ENCODE assay signal across 8 cellular contexts in genomic region chr2:113755690-113756063, GRCh38. TPM values are rescaled to one million over a fixed set of nuclear protein-coding genes. Genes with fewer than 3 reads are reported as not detected.
A peak's percentile ranks its signal among the peaks of the same experiment; 100 is the strongest.
DNase-seq lines count a peak whose midpoint lies in the region; ATAC-seq and TF ChIP-seq lines count a peak whose summit lies in the region.

No MANE protein-coding gene starts in this region.

- peak overlapping the region; percentile 86 for H3K9ac ChIP-seq in skeletal muscle satellite cell (ENCODE audit: low read depth, low read length)

- intact Hi-C loops in Calu3 (cut with micrococcal nuclease; ENCODE audit: unreplicated experiment) = loop anchor here (2.0 to 10.0 kb wide), 4 partner anchors 37 to 799 kb away; no protein-coding TSS in a partner anchor

- H3K27me3 ChIP-seq in hepatocyte (no peaks in the 10 kb centered on the region), skeletal muscle satellite cell (ENCODE audit: control insufficient read depth, insufficient read depth, low read length) (no peaks in the 10 kb centered on the region)

- H4K20me1 ChIP-seq in hepatocyte (ENCODE audit: insufficient read depth, poor library complexity, severe bottlenecking) = peaks cover 9% of the 10 kb centered on the region

- no peaks in the 10 kb centered on the region for H3K27me3 Mint-ChIP-seq in Calu3 (ENCODE audit: unreplicated experiment)
- H3K27me3 Mint-ChIP-seq in activated T-cell treated with anti-CD3 and anti-CD28 coated beads, Interleukin-2, amount 50 U/mL, for 72 hours (ENCODE audit: low read depth) = no peaks in the 10 kb centered on the region

- peaks cover 53% of the 10 kb centered on the region for H3K79me2 ChIP-seq in hepatocyte

- H3K27ac ChIP-seq in hepatocyte = peak overlapping the region; percentile 97

- CTCF ChIA-PET in Calu3 (lab: Charles Lee) = interaction anchor here (1.5 kb wide), 1 partner anchor 222 kb away, joined by 4 read pairs; no protein-coding TSS in a partner anchor

- H3K9me3 ChIP-seq in hepatocyte (ENCODE audit: low read depth) = no peaks in the 10 kb centered on the region
- H3K9me3 ChIP-seq in skeletal muscle satellite cell (replicated peaks; ENCODE audit: low read length) = no peaks in the 10 kb centered on the region

- H3K27ac Mint-ChIP-seq in Calu3 (ENCODE audit: unreplicated experiment) = peak overlapping the region; percentile 67
- peak overlapping the region; percentile 63 for H3K27ac Mint-ChIP-seq in activated T-cell treated with anti-CD3 and anti-CD28 coated beads, Interleukin-2, amount 50 U/mL, for 72 hours

- H2AFZ ChIP-seq in hepatocyte = peak overlapping the region; percentile 65

- H3K36me3 Mint-ChIP-seq in Calu3 (ENCODE audit: insufficient read depth, unreplicated experiment) = peaks cover 44% of the 10 kb centered on the region
- H3K36me3 Mint-ChIP-seq in activated T-cell treated with anti-CD3 and anti-CD28 coated beads, Interleukin-2, amount 50 U/mL, for 72 hours (ENCODE audit: insufficient read depth in 2 of 2) = peaks cover 2 to 16% of the 10 kb centered on the region in 2 donors

- H3K4me1 Mint-ChIP-seq in Calu3 (ENCODE audit: low read depth, unreplicated experiment) = peaks cover 11% of the 10 kb centered on the region
- peaks cover 29% of the 10 kb centered on the region for H3K4me1 Mint-ChIP-seq in activated T-cell treated with anti-CD3 and anti-CD28 coated beads, Interleukin-2, amount 50 U/mL, for 72 hours (ENCODE audit: low read depth)

- H3K4me1 ChIP-seq in hepatocyte (ENCODE audit: insufficient read depth) = peaks cover 12% of the 10 kb centered on the region
- H3K4me1 ChIP-seq in skeletal muscle satellite cell (ENCODE audit: control insufficient read depth, insufficient read depth, low read length) = peaks cover 21% of the 10 kb centered on the region

- TF ChIP-seq CTCF in Calu3 (IDR thresholded peaks at IDR 0.05; ENCODE audit: unreplicated experiment) = no peak
- no peak for TF ChIP-seq CTCF in hepatocyte (IDR thresholded peaks at IDR 0.05; ENCODE audit: poor library complexity)

- BruUV-seq in Calu3 (replicated peaks; lab: Mats Ljungman, UMichigan) = no TSS peak

- DNase-seq in Calu3 (no peak), HS-5 (ENCODE audit: low read depth) (peak; percentile 32), hepatocyte (ENCODE audit: low spot score) (peak; percentile 13), iPS-NIHi11 (ENCODE audit: low spot score) (no peak), epidermal melanocyte (ENCODE audit: insufficient read length, low spot score) (no peak)
- DNase-seq in activated T-cell treated with anti-CD3 and anti-CD28 coated beads, Interleukin-2, amount 50 U/mL, for 72 hours = no peak
- DNase-seq in activated CD8-positive, alpha-beta memory T cell treated with anti-CD3 and anti-CD28 coated beads, Interleukin-2, amount 50 U/mL, for 48 hours = no peak

- WGBS in hepatocyte (ENCODE audit: low lambda C conversion rate, missing lambda C conversion rate) = 1% methylated on average over 9 of the region's 9 CpGs

- H3K4me2 ChIP-seq in hepatocyte (peak overlapping the region; percentile 86), skeletal muscle satellite cell (ENCODE audit: low read length) (peak overlapping the region; percentile 82)

- H3K9me2 ChIP-seq in hepatocyte (replicated peaks; ENCODE audit: insufficient read depth) = no peaks in the 10 kb centered on the region

- H3K4me3 ChIP-seq in hepatocyte = peak overlapping the region; percentile 84
- peak overlapping the region; percentile 98 for H3K4me3 ChIP-seq in skeletal muscle satellite cell (ENCODE audit: low read length)

- H3K4me3 Mint-ChIP-seq in Calu3 (ENCODE audit: low read depth, unreplicated experiment) = peak overlapping the region; percentile 79
- peak overlapping the region; percentile 85 to 98 for H3K4me3 Mint-ChIP-seq in activated T-cell treated with anti-CD3 and anti-CD28 coated beads, Interleukin-2, amount 50 U/mL, for 72 hours

- no peak for ATAC-seq in activated T-cell treated with anti-CD3 and anti-CD28 coated beads, Interleukin-2, amount 50 U/mL, for 72 hours (replicated peaks in 1 of 2)

- H3K9me3 Mint-ChIP-seq in Calu3 (ENCODE audit: low read depth, unreplicated experiment) = no peaks in the 10 kb centered on the region
- H3K9me3 Mint-ChIP-seq in activated T-cell treated with anti-CD3 and anti-CD28 coated beads, Interleukin-2, amount 50 U/mL, for 72 hours = no peaks in the 10 kb centered on the region

- H3K36me3 ChIP-seq in hepatocyte (replicated peaks; ENCODE audit: insufficient read depth, low read depth) (no peaks in the 10 kb centered on the region), skeletal muscle satellite cell (ENCODE audit: insufficient read depth, low read length) (peaks cover 18% of the 10 kb centered on the region)

RNA-seq across cellular contexts. Expression of gene SLC35F5, which starts 0.8 kb away (rescaled TPM):
- 95.1 and 101 TPM in 2 replicates for total RNA-seq in Calu3 (2022)
- total RNA-seq in activated T-cell treated with anti-CD3 and anti-CD28 coated beads, Interleukin-2, amount 50 U/mL, for 72 hours = 10 to 100 TPM; 29.1 to 29.8 TPM
- total RNA-seq in hepatocyte = 132 and 145 TPM in 2 replicates
- 67.5 and 69.4 TPM in 2 replicates for polyA plus RNA-seq in hepatocyte
- total RNA-seq in skeletal muscle satellite cell (2012; rRNA removed) = 100 and 109 TPM in 2 replicates

Comparison
In these comparisons a context has a peak if more than half of its experiments do, and no peak if none do; other contexts are left out.
1. DNase-seq: peak in HS-5 (single experiment) and hepatocyte (single experiment); none in Calu3 (single experiment), activated T-cell treated with anti-CD3 and anti-CD28 coated beads, Interleukin-2, amount 50 U/mL, for 72 hours (0 of 2), iPS-NIHi11 (single experiment), epidermal melanocyte (single experiment) and activated CD8-positive, alpha-beta memory T cell treated with anti-CD3 and anti-CD28 coated beads, Interleukin-2, amount 50 U/mL, for 48 hours (single experiment).